In genomic region chr14:59483819-59484610, GRCh38 we compare ENCODE assay signal across 1 cellular context.
TF ChIP-seq lines count a peak whose summit lies in the region.

Gene JKAMP, plus strand, starts transcription at chr14:59484517. Its CDS starts 73 bp downstream, at chr14:59484590.
Gene L3HYPDH, minus strand, starts transcription at chr14:59484408. Its CDS starts 92 bp downstream, at chr14:59484316.

TF ChIP-seq in HepG2, 621 proteins besides CTCF, POLR2A, EP300 and RAD21 (continued from another document and continues in another):
- TF ChIP-seq PRDM15 (CRISPR knock-in tag; IDR thresholded peaks at IDR 0.05) (peak; percentile 72), ZNF737 (CRISPR knock-in tag; IDR thresholded peaks at IDR 0.05; ENCODE audit: borderline replicate concordance) (peak; percentile 57; the same call in 1 of the 2 replicates), ASH2L (IDR thresholded peaks at IDR 0.05; ENCODE audit: insufficient read length, low read depth, low read length) (peak; percentile 89), BATF2 (CRISPR knock-in tag; IDR thresholded peaks at IDR 0.05) (peak; percentile 97), ZNF552 (CRISPR knock-in tag; IDR thresholded peaks at IDR 0.05; ENCODE audit: borderline replicate concordance) (peak; percentile 99), ZNF17 (CRISPR knock-in tag; IDR thresholded peaks at IDR 0.05) (no peak; the same call in 1 of the 2 replicates), SNAI1 (CRISPR knock-in tag; IDR thresholded peaks at IDR 0.05; ENCODE audit: borderline replicate concordance) (peak; percentile 96; the same call in 1 of the 2 replicates), ATF3 (CRISPR knock-in tag; IDR thresholded peaks at IDR 0.05) (peak; percentile 41; the same call in 1 of the 2 replicates), ZNF263 (CRISPR knock-in tag; IDR thresholded peaks at IDR 0.05) (peak; percentile 80), SUZ12 (IDR thresholded peaks at IDR 0.05; ENCODE audit: low read depth, low read length) (no peak), ARNT2 (CRISPR knock-in tag; IDR thresholded peaks at IDR 0.05; ENCODE audit: low read depth) (peak; percentile 95), ZNF430 (CRISPR knock-in tag; IDR thresholded peaks at IDR 0.05) (peak; percentile 98), ZMYM3 (CRISPR knock-in tag; IDR thresholded peaks at IDR 0.05) (peak; percentile 78), ZNF446 (CRISPR knock-in tag; IDR thresholded peaks at IDR 0.05) (peak; percentile 96), SYNCRIP (IDR thresholded peaks at IDR 0.05; ENCODE audit: insufficient read depth, low read depth, low read length) (no peak), ZNF841 (CRISPR knock-in tag; IDR thresholded peaks at IDR 0.05; ENCODE audit: borderline replicate concordance) (no peak), ZNF670 (CRISPR knock-in tag; IDR thresholded peaks at IDR 0.05; ENCODE audit: borderline replicate concordance) (peak; percentile 86), FOXA3 (CRISPR knock-in tag; IDR thresholded peaks at IDR 0.05) (peak; percentile 56; the same call in 1 of the 2 replicates), ZNF503 (CRISPR knock-in tag; IDR thresholded peaks at IDR 0.05) (peak; percentile 78), ZNF577 (CRISPR knock-in tag; IDR thresholded peaks at IDR 0.05; ENCODE audit: borderline replicate concordance, low read depth) (no peak), TBX2 (CRISPR knock-in tag; IDR thresholded peaks at IDR 0.05; ENCODE audit: borderline replicate concordance) (peak; percentile 89; the same call in 1 of the 2 replicates), SMARCC2 (IDR thresholded peaks at IDR 0.05) (no peak), NONO (IDR thresholded peaks at IDR 0.05) (no peak), NONO (CRISPR knock-in tag; conservative IDR thresholded peaks at IDR 0.05) (peak; percentile 95), ARID2 (CRISPR knock-in tag; IDR thresholded peaks at IDR 0.05; ENCODE audit: borderline replicate concordance) (peak; percentile 99), ZNF205 (CRISPR knock-in tag; IDR thresholded peaks at IDR 0.05) (peak; percentile 65; the same call in 1 of the 2 replicates), REPIN1 (CRISPR knock-in tag; IDR thresholded peaks at IDR 0.05; ENCODE audit: borderline replicate concordance, low read depth) (peak; percentile 93)
- TF ChIP-seq, protein P1, sequence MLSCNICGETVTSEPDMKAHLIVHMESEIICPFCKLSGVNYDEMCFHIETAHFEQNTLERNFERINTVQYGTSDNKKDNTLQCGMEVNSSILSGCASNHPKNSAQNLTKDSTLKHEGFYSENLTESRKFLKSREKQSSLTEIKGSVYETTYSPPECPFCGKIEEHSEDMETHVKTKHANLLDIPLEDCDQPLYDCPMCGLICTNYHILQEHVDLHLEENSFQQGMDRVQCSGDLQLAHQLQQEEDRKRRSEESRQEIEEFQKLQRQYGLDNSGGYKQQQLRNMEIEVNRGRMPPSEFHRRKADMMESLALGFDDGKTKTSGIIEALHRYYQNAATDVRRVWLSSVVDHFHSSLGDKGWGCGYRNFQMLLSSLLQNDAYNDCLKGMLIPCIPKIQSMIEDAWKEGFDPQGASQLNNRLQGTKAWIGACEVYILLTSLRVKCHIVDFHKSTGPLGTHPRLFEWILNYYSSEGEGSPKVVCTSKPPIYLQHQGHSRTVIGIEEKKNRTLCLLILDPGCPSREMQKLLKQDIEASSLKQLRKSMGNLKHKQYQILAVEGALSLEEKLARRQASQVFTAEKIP (CRISPR knock-in tag; IDR thresholded peaks at IDR 0.05; ENCODE audit: borderline replicate concordance), result no peak
- TF ChIP-seq, protein P2, sequence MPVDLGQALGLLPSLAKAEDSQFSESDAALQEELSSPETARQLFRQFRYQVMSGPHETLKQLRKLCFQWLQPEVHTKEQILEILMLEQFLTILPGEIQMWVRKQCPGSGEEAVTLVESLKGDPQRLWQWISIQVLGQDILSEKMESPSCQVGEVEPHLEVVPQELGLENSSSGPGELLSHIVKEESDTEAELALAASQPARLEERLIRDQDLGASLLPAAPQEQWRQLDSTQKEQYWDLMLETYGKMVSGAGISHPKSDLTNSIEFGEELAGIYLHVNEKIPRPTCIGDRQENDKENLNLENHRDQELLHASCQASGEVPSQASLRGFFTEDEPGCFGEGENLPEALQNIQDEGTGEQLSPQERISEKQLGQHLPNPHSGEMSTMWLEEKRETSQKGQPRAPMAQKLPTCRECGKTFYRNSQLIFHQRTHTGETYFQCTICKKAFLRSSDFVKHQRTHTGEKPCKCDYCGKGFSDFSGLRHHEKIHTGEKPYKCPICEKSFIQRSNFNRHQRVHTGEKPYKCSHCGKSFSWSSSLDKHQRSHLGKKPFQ (CRISPR knock-in tag; IDR thresholded peaks at IDR 0.05; ENCODE audit: insufficient replicate concordance), result peak; percentile 81
- TF ChIP-seq, protein P3, sequence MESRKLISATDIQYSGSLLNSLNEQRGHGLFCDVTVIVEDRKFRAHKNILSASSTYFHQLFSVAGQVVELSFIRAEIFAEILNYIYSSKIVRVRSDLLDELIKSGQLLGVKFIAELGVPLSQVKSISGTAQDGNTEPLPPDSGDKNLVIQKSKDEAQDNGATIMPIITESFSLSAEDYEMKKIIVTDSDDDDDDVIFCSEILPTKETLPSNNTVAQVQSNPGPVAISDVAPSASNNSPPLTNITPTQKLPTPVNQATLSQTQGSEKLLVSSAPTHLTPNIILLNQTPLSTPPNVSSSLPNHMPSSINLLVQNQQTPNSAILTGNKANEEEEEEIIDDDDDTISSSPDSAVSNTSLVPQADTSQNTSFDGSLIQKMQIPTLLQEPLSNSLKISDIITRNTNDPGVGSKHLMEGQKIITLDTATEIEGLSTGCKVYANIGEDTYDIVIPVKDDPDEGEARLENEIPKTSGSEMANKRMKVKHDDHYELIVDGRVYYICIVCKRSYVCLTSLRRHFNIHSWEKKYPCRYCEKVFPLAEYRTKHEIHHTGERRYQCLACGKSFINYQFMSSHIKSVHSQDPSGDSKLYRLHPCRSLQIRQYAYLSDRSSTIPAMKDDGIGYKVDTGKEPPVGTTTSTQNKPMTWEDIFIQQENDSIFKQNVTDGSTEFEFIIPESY (CRISPR knock-in tag; IDR thresholded peaks at IDR 0.05), result no peak
- TF ChIP-seq, protein P4, sequence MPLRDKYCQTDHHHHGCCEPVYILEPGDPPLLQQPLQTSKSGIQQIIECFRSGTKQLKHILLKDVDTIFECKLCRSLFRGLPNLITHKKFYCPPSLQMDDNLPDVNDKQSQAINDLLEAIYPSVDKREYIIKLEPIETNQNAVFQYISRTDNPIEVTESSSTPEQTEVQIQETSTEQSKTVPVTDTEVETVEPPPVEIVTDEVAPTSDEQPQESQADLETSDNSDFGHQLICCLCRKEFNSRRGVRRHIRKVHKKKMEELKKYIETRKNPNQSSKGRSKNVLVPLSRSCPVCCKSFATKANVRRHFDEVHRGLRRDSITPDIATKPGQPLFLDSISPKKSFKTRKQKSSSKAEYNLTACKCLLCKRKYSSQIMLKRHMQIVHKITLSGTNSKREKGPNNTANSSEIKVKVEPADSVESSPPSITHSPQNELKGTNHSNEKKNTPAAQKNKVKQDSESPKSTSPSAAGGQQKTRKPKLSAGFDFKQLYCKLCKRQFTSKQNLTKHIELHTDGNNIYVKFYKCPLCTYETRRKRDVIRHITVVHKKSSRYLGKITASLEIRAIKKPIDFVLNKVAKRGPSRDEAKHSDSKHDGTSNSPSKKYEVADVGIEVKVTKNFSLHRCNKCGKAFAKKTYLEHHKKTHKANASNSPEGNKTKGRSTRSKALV (CRISPR knock-in tag; IDR thresholded peaks at IDR 0.05), result peak; percentile 97
- TF ChIP-seq, protein P5, sequence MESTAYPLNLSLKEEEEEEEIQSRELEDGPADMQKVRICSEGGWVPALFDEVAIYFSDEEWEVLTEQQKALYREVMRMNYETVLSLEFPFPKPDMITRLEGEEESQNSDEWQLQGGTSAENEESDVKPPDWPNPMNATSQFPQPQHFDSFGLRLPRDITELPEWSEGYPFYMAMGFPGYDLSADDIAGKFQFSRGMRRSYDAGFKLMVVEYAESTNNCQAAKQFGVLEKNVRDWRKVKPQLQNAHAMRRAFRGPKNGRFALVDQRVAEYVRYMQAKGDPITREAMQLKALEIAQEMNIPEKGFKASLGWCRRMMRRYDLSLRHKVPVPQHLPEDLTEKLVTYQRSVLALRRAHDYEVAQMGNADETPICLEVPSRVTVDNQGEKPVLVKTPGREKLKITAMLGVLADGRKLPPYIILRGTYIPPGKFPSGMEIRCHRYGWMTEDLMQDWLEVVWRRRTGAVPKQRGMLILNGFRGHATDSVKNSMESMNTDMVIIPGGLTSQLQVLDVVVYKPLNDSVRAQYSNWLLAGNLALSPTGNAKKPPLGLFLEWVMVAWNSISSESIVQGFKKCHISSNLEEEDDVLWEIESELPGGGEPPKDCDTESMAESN (CRISPR knock-in tag; conservative IDR thresholded peaks at IDR 0.05), result peak; percentile 93
- TF ChIP-seq, protein P6, sequence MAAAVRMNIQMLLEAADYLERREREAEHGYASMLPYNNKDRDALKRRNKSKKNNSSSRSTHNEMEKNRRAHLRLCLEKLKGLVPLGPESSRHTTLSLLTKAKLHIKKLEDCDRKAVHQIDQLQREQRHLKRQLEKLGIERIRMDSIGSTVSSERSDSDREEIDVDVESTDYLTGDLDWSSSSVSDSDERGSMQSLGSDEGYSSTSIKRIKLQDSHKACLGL (CRISPR knock-in tag; IDR thresholded peaks at IDR 0.05), result peak; percentile 99
- TF ChIP-seq, protein P7, sequence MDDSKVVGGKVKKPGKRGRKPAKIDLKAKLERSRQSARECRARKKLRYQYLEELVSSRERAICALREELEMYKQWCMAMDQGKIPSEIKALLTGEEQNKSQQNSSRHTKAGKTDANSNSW (CRISPR knock-in tag; IDR thresholded peaks at IDR 0.05; ENCODE audit: borderline replicate concordance), result peak; percentile 90; the same call in 1 of the 2 replicates
- TF ChIP-seq, protein P8, sequence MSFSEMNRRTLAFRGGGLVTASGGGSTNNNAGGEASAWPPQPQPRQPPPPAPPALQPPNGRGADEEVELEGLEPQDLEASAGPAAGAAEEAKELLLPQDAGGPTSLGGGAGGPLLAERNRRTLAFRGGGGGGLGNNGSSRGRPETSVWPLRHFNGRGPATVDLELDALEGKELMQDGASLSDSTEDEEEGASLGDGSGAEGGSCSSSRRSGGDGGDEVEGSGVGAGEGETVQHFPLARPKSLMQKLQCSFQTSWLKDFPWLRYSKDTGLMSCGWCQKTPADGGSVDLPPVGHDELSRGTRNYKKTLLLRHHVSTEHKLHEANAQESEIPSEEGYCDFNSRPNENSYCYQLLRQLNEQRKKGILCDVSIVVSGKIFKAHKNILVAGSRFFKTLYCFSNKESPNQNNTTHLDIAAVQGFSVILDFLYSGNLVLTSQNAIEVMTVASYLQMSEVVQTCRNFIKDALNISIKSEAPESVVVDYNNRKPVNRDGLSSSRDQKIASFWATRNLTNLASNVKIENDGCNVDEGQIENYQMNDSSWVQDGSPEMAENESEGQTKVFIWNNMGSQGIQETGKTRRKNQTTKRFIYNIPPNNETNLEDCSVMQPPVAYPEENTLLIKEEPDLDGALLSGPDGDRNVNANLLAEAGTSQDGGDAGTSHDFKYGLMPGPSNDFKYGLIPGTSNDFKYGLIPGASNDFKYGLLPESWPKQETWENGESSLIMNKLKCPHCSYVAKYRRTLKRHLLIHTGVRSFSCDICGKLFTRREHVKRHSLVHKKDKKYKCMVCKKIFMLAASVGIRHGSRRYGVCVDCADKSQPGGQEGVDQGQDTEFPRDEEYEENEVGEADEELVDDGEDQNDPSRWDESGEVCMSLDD (CRISPR knock-in tag; IDR thresholded peaks at IDR 0.05; ENCODE audit: borderline replicate concordance), result peak; percentile 92
